ENCODE assay signal across 14 cellular contexts in the genomic region with DNA sequence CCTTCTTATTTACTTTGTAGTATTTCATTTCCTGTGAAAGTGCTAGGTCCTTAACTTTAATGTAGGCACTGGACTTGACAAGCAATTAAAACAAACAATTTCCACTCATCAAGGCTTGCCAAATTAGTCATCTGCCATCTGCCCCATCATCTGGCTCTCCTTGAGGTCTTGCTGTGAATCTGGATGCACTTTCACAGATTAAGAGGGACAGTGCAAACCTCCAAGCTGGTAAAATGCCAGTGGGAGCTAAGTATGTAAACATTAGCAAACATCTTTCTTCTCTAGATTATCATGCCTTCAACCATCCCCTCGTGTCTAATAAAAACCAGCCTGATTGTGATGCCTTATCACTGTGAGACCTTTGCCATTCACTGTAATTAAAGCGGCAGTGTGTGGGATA.
DNase-seq lines count a peak whose midpoint lies in the region; ATAC-seq and TF ChIP-seq lines count a peak whose summit lies in the region.
"Had no signal": no experiment of that assay in that cellular context is flagged by ENCODE, and none has a peak within 500 bp of the region (broad histone marks: within the 10 kb centered on the region; RNA-seq: fewer than 3 reads in every experiment).

No MANE protein-coding gene starts in this region.

- no peak overlapping the region for H2AK9ac ChIP-seq in IMR-90 (replicated peaks; ENCODE audit: low read depth, low read length, poor library complexity)

- no peak overlapping the region for H2BK15ac ChIP-seq in IMR-90 (ENCODE audit: low read depth, low read length)

- H3K23ac ChIP-seq in IMR-90 (ENCODE audit: low read depth, low read length), result no peak overlapping the region

- no peak overlapping the region for H2BK5ac ChIP-seq in IMR-90 (ENCODE audit: low read depth, low read length, poor library complexity, severe bottlenecking)

- dilution Hi-C loops in IMR-90 (cut with HindIII; ENCODE audit: low sequenced_read_pairs, unreplicated experiment), result no loop called here

- H3K56ac ChIP-seq in IMR-90 (ENCODE audit: extremely low read depth, insufficient read depth, low read length), result no peak overlapping the region

- BruUV-seq in IMR-90 (replicated peaks; lab: Mats Ljungman, UMichigan), result no TSS peak

- H3K4me1 ChIP-seq in IMR-90 (ENCODE audit: control insufficient read depth, insufficient read depth, low read length), result no peaks in the 10 kb centered on the region
- H3K4me1 ChIP-seq: thyroid gland had no signal

- no peak overlapping the region for H4K91ac ChIP-seq in IMR-90 (ENCODE audit: insufficient read depth, low read depth, low read length)

- no peak overlapping the region for H3K9ac ChIP-seq in IMR-90 (ENCODE audit: low read depth, low read length)

- no peak overlapping the region for H3K27ac ChIP-seq in IMR-90 (ENCODE audit: insufficient read depth, low read length)
- H3K27ac ChIP-seq: thyroid gland had no signal

- H2BK20ac ChIP-seq in IMR-90 (ENCODE audit: low read depth, low read length), result no peak overlapping the region

- no peaks in the 10 kb centered on the region for H3K36me3 ChIP-seq in IMR-90 (ENCODE audit: control insufficient read depth, insufficient read depth, low read length)
- H3K36me3 ChIP-seq: thyroid gland had no signal

- intact Hi-C loops in IMR-90 (cut with micrococcal nuclease), result no loop called here

- peak; percentile 35 for ATAC-seq in IMR-90 (ENCODE audit: low read depth)
- ATAC-seq in HG02852 (IDR thresholded peaks at IDR 0.05; ENCODE audit: unreplicated experiment), result no peak
- ATAC-seq in HG03442 (IDR thresholded peaks at IDR 0.05; ENCODE audit: unreplicated experiment), result no peak

- CTCF ChIA-PET in IMR-90 (lab: Yijun Ruan, JAX), result no interaction called here

- in situ Hi-C loops in IMR-90 (cut with MboI; ENCODE audit: low sequenced_read_pairs), result no loop called here

- H4K20me1 ChIP-seq in IMR-90 (ENCODE audit: insufficient read depth, low read length), result no peaks in the 10 kb centered on the region

- DNase-seq in AG09309 (ENCODE audit: low read depth) (peak; percentile 13), IMR-90 (peak; percentile 38), NCI-H345 treated with DMSO at 0.1 percent for 48 hours (lab: John Stamatoyannopoulos, UW; ENCODE audit: unreplicated experiment) (peak; percentile 80), cardiac fibroblast (ENCODE audit: low read depth in 2 of 2) (peak; percentile 0 to 5), HT-29 (ENCODE audit: low spot score) (no peak), HPDE6-E6E7 (ENCODE audit: extremely low spot score) (no peak)
- DNase-seq: erythroblast, H7, islet precursor cell, KBM-7, T1000, thyroid gland had no signal

- POLR2A ChIA-PET in IMR-90 (lab: Charles Lee; ENCODE audit: unreplicated experiment), result no interaction called here

- no peaks in the 10 kb centered on the region for H3K27me3 ChIP-seq in IMR-90 (ENCODE audit: control insufficient read depth, insufficient read depth, low read length)
- H3K27me3 ChIP-seq: thyroid gland had no signal

- no peak overlapping the region for H3K4ac ChIP-seq in IMR-90 (ENCODE audit: low read depth, low read length)

- no peak overlapping the region for H2AK5ac ChIP-seq in IMR-90 (ENCODE audit: low read depth, low read length)

- H2AFZ ChIP-seq in IMR-90 (replicated peaks; ENCODE audit: low read length, poor library complexity), result no peak overlapping the region

- no peaks in the 10 kb centered on the region for H3K9me1 ChIP-seq in IMR-90 (ENCODE audit: insufficient read depth, low read length)

- no peak for TF ChIP-seq POLR2A in IMR-90 (IDR thresholded peaks at IDR 0.05; ENCODE audit: low read depth, low read length)

- TF ChIP-seq CTCF in AG09309 (IDR thresholded peaks at IDR 0.05; ENCODE audit: control insufficient read depth, insufficient read depth, low read depth, low read length, missing control alignments) (no peak), IMR-90 (conservative IDR thresholded peaks at IDR 0.05; ENCODE audit: low read depth, low read length) (no peak), cardiac fibroblast (IDR thresholded peaks at IDR 0.05; ENCODE audit: low read depth, low read length) (no peak)

- no peaks in the 10 kb centered on the region for H3K79me1 ChIP-seq in IMR-90 (ENCODE audit: low read depth in 1 of 2, low read length in 2 of 2)

- no peaks in the 10 kb centered on the region for H3K9me3 ChIP-seq in IMR-90 (ENCODE audit: control insufficient read depth, insufficient read depth, low read length)
- H3K9me3 ChIP-seq: thyroid gland had no signal

- no peak overlapping the region for H4K5ac ChIP-seq in IMR-90 (ENCODE audit: low read depth, low read length)

- no peak overlapping the region for H2BK120ac ChIP-seq in IMR-90 (ENCODE audit: low read depth, low read length)

- no peak overlapping the region for H4K8ac ChIP-seq in IMR-90 (ENCODE audit: low read depth in 2 of 2, low read length in 2 of 2)

- no peak overlapping the region for H3K4me2 ChIP-seq in IMR-90 (ENCODE audit: low read depth, low read length)

- TF ChIP-seq RAD21 in IMR-90 (IDR thresholded peaks at IDR 0.05; ENCODE audit: low read length), result no peak

- H3K14ac ChIP-seq in IMR-90 (replicated peaks; ENCODE audit: low read depth, low read length), result no peak overlapping the region

- H3K4me3 ChIP-seq in AG09309 (ENCODE audit: control insufficient read depth, low read depth, low read length) (no peak overlapping the region), IMR-90 (ENCODE audit: insufficient read depth, low read depth, low read length) (no peak overlapping the region), cardiac fibroblast (replicated peaks in 1 of 2; ENCODE audit: low read depth in 2 of 2, low read length in 2 of 2) (no peak overlapping the region)
- H3K4me3 ChIP-seq: thyroid gland had no signal

- no CpG with 5 or more reads among the region's 2 CpGs for WGBS in IMR-90 (ENCODE audit: extremely low coverage in 2 of 2, insufficient read length in 1 of 2), 2 experiments

- no peak overlapping the region for H3K18ac ChIP-seq in IMR-90 (ENCODE audit: low read depth, low read length)

TF ChIP-seq in IMR-90, 13 proteins besides CTCF, POLR2A, EP300 and RAD21:
- TF ChIP-seq CHD1 (IDR thresholded peaks at IDR 0.05; ENCODE audit: low read depth, low read length) (no peak), RCOR1 (IDR thresholded peaks at IDR 0.05; ENCODE audit: insufficient replicate concordance, low read length) (no peak), RFX5 (IDR thresholded peaks at IDR 0.05; ENCODE audit: low read depth, low read length) (no peak), SMC3 (IDR thresholded peaks at IDR 0.05; ENCODE audit: low read depth, low read length) (no peak), BHLHE40 (IDR thresholded peaks at IDR 0.05; ENCODE audit: low read depth, low read length) (no peak), MAFK (IDR thresholded peaks at IDR 0.05; ENCODE audit: low read depth, low read length) (no peak), MXI1 (IDR thresholded peaks at IDR 0.05; ENCODE audit: borderline replicate concordance, low read depth, low read length) (no peak), CEBPB (IDR thresholded peaks at IDR 0.05; ENCODE audit: low read depth, low read length) (no peak), FOS (IDR thresholded peaks at IDR 0.05; ENCODE audit: low read depth, low read length) (no peak), MAZ (IDR thresholded peaks at IDR 0.05; ENCODE audit: borderline replicate concordance, low read depth, low read length) (no peak), NFE2L2 (IDR thresholded peaks at IDR 0.05; ENCODE audit: low read depth, low read length) (no peak)
- TF ChIP-seq, protein P1, sequence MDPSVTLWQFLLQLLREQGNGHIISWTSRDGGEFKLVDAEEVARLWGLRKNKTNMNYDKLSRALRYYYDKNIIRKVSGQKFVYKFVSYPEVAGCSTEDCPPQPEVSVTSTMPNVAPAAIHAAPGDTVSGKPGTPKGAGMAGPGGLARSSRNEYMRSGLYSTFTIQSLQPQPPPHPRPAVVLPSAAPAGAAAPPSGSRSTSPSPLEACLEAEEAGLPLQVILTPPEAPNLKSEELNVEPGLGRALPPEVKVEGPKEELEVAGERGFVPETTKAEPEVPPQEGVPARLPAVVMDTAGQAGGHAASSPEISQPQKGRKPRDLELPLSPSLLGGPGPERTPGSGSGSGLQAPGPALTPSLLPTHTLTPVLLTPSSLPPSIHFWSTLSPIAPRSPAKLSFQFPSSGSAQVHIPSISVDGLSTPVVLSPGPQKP (IDR thresholded peaks at IDR 0.05; ENCODE audit: borderline replicate concordance, low read depth, low read length), result no peak
- TF ChIP-seq, protein P2, sequence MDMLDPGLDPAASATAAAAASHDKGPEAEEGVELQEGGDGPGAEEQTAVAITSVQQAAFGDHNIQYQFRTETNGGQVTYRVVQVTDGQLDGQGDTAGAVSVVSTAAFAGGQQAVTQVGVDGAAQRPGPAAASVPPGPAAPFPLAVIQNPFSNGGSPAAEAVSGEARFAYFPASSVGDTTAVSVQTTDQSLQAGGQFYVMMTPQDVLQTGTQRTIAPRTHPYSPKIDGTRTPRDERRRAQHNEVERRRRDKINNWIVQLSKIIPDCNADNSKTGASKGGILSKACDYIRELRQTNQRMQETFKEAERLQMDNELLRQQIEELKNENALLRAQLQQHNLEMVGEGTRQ (IDR thresholded peaks at IDR 0.05; ENCODE audit: low read depth, low read length), result no peak

Comparison
In these comparisons a context has a peak if more than half of its experiments do, and no peak if none do; other contexts are left out.
1. DNase-seq: peak in AG09309 (single experiment), IMR-90 (single experiment), NCI-H345 treated with DMSO at 0.1 percent for 48 hours (single experiment) and cardiac fibroblast (2 of 2); none in HT-29 (single experiment) and HPDE6-E6E7 (single experiment).